Comparison of ENCODE assay signal across 2 cellular contexts in the genomic region with DNA sequence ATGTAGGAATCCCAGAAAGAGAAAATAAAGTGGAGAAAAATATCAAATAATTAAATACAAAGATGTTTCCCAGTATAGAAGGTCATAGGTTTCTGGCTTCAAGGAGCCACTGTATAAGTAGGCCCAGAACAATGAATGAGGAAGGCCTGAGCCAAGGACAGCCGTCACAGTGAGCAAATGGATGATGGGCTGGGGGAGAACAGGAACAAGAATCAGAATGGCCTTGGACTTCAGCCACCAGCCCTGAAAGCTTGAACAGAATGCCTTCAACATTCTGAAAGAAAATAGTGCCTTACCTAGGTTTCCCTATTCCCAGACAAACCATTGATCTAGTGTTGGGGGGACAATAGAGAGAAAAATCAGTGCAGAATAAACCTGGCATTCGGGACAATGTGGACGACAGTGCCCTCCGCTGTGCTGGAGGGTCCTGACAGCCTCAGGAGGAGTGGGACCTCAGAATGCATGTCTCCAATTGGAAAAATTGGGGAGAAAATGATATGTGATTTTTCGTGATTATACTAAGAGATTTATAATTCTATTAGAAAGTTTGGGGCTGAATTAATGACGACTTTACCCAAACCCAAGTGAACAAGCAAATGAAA.
TF ChIP-seq lines count a peak whose summit lies in the region.

No MANE protein-coding gene starts in this region.

TF ChIP-seq in HCT116, 20 proteins besides CTCF, POLR2A, EP300 and RAD21 (continued from another document):
- TF ChIP-seq, protein P1, sequence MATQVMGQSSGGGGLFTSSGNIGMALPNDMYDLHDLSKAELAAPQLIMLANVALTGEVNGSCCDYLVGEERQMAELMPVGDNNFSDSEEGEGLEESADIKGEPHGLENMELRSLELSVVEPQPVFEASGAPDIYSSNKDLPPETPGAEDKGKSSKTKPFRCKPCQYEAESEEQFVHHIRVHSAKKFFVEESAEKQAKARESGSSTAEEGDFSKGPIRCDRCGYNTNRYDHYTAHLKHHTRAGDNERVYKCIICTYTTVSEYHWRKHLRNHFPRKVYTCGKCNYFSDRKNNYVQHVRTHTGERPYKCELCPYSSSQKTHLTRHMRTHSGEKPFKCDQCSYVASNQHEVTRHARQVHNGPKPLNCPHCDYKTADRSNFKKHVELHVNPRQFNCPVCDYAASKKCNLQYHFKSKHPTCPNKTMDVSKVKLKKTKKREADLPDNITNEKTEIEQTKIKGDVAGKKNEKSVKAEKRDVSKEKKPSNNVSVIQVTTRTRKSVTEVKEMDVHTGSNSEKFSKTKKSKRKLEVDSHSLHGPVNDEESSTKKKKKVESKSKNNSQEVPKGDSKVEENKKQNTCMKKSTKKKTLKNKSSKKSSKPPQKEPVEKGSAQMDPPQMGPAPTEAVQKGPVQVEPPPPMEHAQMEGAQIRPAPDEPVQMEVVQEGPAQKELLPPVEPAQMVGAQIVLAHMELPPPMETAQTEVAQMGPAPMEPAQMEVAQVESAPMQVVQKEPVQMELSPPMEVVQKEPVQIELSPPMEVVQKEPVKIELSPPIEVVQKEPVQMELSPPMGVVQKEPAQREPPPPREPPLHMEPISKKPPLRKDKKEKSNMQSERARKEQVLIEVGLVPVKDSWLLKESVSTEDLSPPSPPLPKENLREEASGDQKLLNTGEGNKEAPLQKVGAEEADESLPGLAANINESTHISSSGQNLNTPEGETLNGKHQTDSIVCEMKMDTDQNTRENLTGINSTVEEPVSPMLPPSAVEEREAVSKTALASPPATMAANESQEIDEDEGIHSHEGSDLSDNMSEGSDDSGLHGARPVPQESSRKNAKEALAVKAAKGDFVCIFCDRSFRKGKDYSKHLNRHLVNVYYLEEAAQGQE (IDR thresholded peaks at IDR 0.05; ENCODE audit: low read depth), result no peak
- TF ChIP-seq ATF3 (IDR thresholded peaks at IDR 0.05), result no peak
- TF ChIP-seq FOSL1 (IDR thresholded peaks at IDR 0.05; ENCODE audit: low read depth), result no peak
- no peak for TF ChIP-seq YY1 (IDR thresholded peaks at IDR 0.05; ENCODE audit: extremely low read depth, insufficient replicate concordance, low read depth, low read length)
TF ChIP-seq in HCT116: peak in this region for 0.

TF ChIP-seq in WTC11, 78 proteins besides CTCF, POLR2A, EP300 and RAD21 (continued from another document):
- TF ChIP-seq, protein P2, sequence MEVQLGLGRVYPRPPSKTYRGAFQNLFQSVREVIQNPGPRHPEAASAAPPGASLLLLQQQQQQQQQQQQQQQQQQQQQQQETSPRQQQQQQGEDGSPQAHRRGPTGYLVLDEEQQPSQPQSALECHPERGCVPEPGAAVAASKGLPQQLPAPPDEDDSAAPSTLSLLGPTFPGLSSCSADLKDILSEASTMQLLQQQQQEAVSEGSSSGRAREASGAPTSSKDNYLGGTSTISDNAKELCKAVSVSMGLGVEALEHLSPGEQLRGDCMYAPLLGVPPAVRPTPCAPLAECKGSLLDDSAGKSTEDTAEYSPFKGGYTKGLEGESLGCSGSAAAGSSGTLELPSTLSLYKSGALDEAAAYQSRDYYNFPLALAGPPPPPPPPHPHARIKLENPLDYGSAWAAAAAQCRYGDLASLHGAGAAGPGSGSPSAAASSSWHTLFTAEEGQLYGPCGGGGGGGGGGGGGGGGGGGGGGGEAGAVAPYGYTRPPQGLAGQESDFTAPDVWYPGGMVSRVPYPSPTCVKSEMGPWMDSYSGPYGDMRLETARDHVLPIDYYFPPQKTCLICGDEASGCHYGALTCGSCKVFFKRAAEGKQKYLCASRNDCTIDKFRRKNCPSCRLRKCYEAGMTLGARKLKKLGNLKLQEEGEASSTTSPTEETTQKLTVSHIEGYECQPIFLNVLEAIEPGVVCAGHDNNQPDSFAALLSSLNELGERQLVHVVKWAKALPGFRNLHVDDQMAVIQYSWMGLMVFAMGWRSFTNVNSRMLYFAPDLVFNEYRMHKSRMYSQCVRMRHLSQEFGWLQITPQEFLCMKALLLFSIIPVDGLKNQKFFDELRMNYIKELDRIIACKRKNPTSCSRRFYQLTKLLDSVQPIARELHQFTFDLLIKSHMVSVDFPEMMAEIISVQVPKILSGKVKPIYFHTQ (CRISPR knock-in tag; IDR thresholded peaks at IDR 0.05), result no peak
- TF ChIP-seq, protein P3, sequence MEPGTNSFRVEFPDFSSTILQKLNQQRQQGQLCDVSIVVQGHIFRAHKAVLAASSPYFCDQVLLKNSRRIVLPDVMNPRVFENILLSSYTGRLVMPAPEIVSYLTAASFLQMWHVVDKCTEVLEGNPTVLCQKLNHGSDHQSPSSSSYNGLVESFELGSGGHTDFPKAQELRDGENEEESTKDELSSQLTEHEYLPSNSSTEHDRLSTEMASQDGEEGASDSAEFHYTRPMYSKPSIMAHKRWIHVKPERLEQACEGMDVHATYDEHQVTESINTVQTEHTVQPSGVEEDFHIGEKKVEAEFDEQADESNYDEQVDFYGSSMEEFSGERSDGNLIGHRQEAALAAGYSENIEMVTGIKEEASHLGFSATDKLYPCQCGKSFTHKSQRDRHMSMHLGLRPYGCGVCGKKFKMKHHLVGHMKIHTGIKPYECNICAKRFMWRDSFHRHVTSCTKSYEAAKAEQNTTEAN (CRISPR knock-in tag; IDR thresholded peaks at IDR 0.05), result no peak
- TF ChIP-seq GABPB1 (CRISPR knock-in tag; IDR thresholded peaks at IDR 0.05) (no peak), GTF2I (CRISPR knock-in tag; conservative IDR thresholded peaks at IDR 0.05) (no peak), MXD4 (CRISPR knock-in tag; IDR thresholded peaks at IDR 0.05; ENCODE audit: borderline replicate concordance) (no peak), HMGA2 (CRISPR knock-in tag; IDR thresholded peaks at IDR 0.05) (no peak), FOXP4 (CRISPR knock-in tag; IDR thresholded peaks at IDR 0.05) (no peak), PREB (CRISPR knock-in tag; IDR thresholded peaks at IDR 0.05; ENCODE audit: borderline replicate concordance) (no peak)
- TF ChIP-seq, protein P4, sequence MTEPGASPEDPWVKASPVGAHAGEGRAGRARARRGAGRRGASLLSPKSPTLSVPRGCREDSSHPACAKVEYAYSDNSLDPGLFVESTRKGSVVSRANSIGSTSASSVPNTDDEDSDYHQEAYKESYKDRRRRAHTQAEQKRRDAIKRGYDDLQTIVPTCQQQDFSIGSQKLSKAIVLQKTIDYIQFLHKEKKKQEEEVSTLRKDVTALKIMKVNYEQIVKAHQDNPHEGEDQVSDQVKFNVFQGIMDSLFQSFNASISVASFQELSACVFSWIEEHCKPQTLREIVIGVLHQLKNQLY (CRISPR knock-in tag; IDR thresholded peaks at IDR 0.05), result no peak
- TF ChIP-seq, protein P5, sequence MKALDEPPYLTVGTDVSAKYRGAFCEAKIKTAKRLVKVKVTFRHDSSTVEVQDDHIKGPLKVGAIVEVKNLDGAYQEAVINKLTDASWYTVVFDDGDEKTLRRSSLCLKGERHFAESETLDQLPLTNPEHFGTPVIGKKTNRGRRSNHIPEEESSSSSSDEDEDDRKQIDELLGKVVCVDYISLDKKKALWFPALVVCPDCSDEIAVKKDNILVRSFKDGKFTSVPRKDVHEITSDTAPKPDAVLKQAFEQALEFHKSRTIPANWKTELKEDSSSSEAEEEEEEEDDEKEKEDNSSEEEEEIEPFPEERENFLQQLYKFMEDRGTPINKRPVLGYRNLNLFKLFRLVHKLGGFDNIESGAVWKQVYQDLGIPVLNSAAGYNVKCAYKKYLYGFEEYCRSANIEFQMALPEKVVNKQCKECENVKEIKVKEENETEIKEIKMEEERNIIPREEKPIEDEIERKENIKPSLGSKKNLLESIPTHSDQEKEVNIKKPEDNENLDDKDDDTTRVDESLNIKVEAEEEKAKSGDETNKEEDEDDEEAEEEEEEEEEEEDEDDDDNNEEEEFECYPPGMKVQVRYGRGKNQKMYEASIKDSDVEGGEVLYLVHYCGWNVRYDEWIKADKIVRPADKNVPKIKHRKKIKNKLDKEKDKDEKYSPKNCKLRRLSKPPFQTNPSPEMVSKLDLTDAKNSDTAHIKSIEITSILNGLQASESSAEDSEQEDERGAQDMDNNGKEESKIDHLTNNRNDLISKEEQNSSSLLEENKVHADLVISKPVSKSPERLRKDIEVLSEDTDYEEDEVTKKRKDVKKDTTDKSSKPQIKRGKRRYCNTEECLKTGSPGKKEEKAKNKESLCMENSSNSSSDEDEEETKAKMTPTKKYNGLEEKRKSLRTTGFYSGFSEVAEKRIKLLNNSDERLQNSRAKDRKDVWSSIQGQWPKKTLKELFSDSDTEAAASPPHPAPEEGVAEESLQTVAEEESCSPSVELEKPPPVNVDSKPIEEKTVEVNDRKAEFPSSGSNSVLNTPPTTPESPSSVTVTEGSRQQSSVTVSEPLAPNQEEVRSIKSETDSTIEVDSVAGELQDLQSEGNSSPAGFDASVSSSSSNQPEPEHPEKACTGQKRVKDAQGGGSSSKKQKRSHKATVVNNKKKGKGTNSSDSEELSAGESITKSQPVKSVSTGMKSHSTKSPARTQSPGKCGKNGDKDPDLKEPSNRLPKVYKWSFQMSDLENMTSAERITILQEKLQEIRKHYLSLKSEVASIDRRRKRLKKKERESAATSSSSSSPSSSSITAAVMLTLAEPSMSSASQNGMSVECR (CRISPR knock-in tag; IDR thresholded peaks at IDR 0.05; ENCODE audit: borderline replicate concordance), result no peak
TF ChIP-seq in WTC11: peak in this region for 0.
